In the genomic region with DNA sequence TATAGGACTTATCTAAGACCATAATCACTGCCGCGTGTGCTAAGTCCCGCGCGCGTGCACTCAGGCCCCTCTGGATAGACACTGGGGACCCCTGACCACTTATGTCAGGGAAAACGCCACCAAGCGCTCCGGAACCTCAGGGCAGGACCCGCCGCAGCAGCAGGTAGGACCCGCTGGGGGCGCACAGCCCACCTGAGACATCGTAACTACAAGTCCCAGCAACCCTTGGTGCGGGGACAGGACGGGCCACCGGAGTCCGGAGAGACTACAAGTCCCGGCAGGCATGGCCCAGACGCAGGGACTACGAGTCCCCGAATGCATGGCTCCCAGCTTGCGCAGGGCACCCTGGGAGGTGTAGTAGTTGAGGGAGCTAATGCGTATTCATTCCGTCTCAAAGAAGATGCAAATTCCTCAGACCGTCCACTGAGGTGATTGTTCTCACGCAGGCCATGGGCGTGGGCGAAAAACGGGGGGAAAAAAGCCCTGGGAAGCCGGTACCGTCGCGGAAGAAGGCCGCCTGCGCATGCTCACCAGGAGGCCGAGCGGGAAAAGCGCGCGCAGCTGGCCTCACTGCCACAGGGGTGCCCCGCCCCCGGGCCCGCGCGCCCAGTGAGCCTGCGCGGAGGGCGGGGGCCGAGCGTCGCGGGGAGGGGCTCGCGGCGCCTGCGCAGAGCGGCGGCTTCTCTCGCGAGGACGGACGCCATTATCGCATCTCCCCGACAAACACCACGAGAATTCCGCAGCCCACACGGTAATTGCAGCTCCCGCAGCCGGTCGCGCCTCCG, we compare ENCODE assay signal across 8 cellular contexts. TPM values are rescaled to one million over a fixed set of nuclear protein-coding genes. Genes with fewer than 3 reads are reported as not detected.
A peak's percentile ranks its signal among the peaks of the same experiment; 100 is the strongest.
DNase-seq lines count a peak whose midpoint lies in the region; ATAC-seq and TF ChIP-seq lines count a peak whose summit lies in the region.

A gene with protein sequence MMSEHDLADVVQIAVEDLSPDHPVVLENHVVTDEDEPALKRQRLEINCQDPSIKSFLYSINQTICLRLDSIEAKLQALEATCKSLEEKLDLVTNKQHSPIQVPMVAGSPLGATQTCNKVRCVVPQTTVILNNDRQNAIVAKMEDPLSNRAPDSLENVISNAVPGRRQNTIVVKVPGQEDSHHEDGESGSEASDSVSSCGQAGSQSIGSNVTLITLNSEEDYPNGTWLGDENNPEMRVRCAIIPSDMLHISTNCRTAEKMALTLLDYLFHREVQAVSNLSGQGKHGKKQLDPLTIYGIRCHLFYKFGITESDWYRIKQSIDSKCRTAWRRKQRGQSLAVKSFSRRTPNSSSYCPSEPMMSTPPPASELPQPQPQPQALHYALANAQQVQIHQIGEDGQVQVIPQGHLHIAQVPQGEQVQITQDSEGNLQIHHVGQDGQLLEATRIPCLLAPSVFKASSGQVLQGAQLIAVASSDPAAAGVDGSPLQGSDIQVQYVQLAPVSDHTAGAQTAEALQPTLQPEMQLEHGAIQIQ (plus strand): TSS at position 670 of the 785 bp plus-strand sequence. CDS start 23,682 bp downstream, outside the sequence.

- peaks cover 69% of the 10 kb centered on the region for H3K4me1 ChIP-seq in mononuclear cell (ENCODE audit: insufficient read depth, low read length)

- no peaks in the 10 kb centered on the region for H3K9me3 ChIP-seq in mononuclear cell (ENCODE audit: low read depth, low read length)

- DNase-seq in DMS53 (lab: John Stamatoyannopoulos, UW) (peak; percentile 99), OCI-M2 (lab: John Stamatoyannopoulos, UW; ENCODE audit: unreplicated experiment) (peak; percentile 77), activated T-cell treated with anti-CD3 and anti-CD28 coated beads for 4 hours (peak; percentile 91), epithelial cell of esophagus (ENCODE audit: low read depth) (peak; percentile 99)
- DNase-seq in stimulated activated CD8-positive, alpha-beta memory T cell treated with anti-CD3 and anti-CD28 coated beads, Interleukin-4, amount 100 ng/mL, for 1 hour (ENCODE audit: low read depth in 2 of 2, low spot score in 1 of 2), result peak; percentile 86 to 97

- ATAC-seq in GM21576 (IDR thresholded peaks at IDR 0.05; ENCODE audit: unreplicated experiment), result peak; percentile 83

- no peaks in the 10 kb centered on the region for H3K27me3 ChIP-seq in mononuclear cell (ENCODE audit: insufficient read depth, low read length)

- no peak for TF ChIP-seq EP300 in Ishikawa (IDR thresholded peaks at IDR 0.05; ENCODE audit: borderline replicate concordance)

- TF ChIP-seq CTCF in epithelial cell of esophagus (IDR thresholded peaks at IDR 0.05; ENCODE audit: insufficient read depth, low read depth, low read length, missing control alignments), result peak; percentile 28

- peak; percentile 11; the same call in 1 of the 2 replicates for TF ChIP-seq RAD21 in Ishikawa (IDR thresholded peaks at IDR 0.05; ENCODE audit: low read depth)

- H3K4me3 ChIP-seq in epithelial cell of esophagus (ENCODE audit: low read length) (peak within 1 kb of the TSS; percentile 93), mononuclear cell (ENCODE audit: low read length) (peak within 1 kb of the TSS; percentile 79)

TF ChIP-seq in Ishikawa, 13 proteins besides CTCF, POLR2A, EP300 and RAD21:
- peak; percentile 76 for TF ChIP-seq TCF12 (IDR thresholded peaks at IDR 0.05; ENCODE audit: low read depth)
- peak; percentile 99 for TF ChIP-seq ZBTB7A (IDR thresholded peaks at IDR 0.05; ENCODE audit: low read depth)
- TF ChIP-seq CREB1 (IDR thresholded peaks at IDR 0.05; ENCODE audit: low read depth), result peak; percentile 65
- TF ChIP-seq, protein P1, sequence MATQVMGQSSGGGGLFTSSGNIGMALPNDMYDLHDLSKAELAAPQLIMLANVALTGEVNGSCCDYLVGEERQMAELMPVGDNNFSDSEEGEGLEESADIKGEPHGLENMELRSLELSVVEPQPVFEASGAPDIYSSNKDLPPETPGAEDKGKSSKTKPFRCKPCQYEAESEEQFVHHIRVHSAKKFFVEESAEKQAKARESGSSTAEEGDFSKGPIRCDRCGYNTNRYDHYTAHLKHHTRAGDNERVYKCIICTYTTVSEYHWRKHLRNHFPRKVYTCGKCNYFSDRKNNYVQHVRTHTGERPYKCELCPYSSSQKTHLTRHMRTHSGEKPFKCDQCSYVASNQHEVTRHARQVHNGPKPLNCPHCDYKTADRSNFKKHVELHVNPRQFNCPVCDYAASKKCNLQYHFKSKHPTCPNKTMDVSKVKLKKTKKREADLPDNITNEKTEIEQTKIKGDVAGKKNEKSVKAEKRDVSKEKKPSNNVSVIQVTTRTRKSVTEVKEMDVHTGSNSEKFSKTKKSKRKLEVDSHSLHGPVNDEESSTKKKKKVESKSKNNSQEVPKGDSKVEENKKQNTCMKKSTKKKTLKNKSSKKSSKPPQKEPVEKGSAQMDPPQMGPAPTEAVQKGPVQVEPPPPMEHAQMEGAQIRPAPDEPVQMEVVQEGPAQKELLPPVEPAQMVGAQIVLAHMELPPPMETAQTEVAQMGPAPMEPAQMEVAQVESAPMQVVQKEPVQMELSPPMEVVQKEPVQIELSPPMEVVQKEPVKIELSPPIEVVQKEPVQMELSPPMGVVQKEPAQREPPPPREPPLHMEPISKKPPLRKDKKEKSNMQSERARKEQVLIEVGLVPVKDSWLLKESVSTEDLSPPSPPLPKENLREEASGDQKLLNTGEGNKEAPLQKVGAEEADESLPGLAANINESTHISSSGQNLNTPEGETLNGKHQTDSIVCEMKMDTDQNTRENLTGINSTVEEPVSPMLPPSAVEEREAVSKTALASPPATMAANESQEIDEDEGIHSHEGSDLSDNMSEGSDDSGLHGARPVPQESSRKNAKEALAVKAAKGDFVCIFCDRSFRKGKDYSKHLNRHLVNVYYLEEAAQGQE (IDR thresholded peaks at IDR 0.05; ENCODE audit: low read depth), result no peak
- no peak for TF ChIP-seq NFIC (IDR thresholded peaks at IDR 0.05)
- peak; percentile 50; the same call in 1 of the 2 replicates for TF ChIP-seq CEBPB (IDR thresholded peaks at IDR 0.05)
- TF ChIP-seq YY1 (IDR thresholded peaks at IDR 0.05; ENCODE audit: low read depth), result peak; percentile 89
- no peak for TF ChIP-seq FOXM1 (IDR thresholded peaks at IDR 0.05; ENCODE audit: borderline replicate concordance, low read depth)
- TF ChIP-seq, protein P2, sequence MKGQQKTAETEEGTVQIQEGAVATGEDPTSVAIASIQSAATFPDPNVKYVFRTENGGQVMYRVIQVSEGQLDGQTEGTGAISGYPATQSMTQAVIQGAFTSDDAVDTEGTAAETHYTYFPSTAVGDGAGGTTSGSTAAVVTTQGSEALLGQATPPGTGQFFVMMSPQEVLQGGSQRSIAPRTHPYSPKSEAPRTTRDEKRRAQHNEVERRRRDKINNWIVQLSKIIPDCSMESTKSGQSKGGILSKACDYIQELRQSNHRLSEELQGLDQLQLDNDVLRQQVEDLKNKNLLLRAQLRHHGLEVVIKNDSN (IDR thresholded peaks at IDR 0.05), result peak; percentile 86
- TF ChIP-seq EGR1 (IDR thresholded peaks at IDR 0.05), result peak; percentile 29; the same call in 1 of the 2 replicates
- TF ChIP-seq, protein P3, sequence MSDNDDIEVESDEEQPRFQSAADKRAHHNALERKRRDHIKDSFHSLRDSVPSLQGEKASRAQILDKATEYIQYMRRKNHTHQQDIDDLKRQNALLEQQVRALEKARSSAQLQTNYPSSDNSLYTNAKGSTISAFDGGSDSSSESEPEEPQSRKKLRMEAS (IDR thresholded peaks at IDR 0.05), result peak; percentile 55
- TF ChIP-seq TAF1 (IDR thresholded peaks at IDR 0.05; ENCODE audit: low read depth), result peak; percentile 81
- TF ChIP-seq TEAD4 (IDR thresholded peaks at IDR 0.05), result peak; percentile 31

RNA-seq across cellular contexts. Expression of the gene that starts here (rescaled TPM):
- total RNA-seq in mononuclear cell, result 71.8 TPM

Comparison
In these comparisons a context has a peak if more than half of its experiments do, and no peak if none do; other contexts are left out.
1. Peak in every context shown above with its lines: DNase-seq, ATAC-seq and H3K4me3 ChIP-seq.